ENCODE assay signal across 1 cellular context in genomic region chr7:24763303-24763901, GRCh38.
TF ChIP-seq lines count a peak whose summit lies in the region.

No MANE protein-coding gene starts in this region.

TF ChIP-seq in K562, 482 proteins besides CTCF, POLR2A, EP300 and RAD21 (continued from another document):
- TF ChIP-seq ZNF695 (CRISPR knock-in tag; IDR thresholded peaks at IDR 0.05), result no peak
- TF ChIP-seq NRF1 (conservative IDR thresholded peaks at IDR 0.05 in 1 of 2, IDR thresholded peaks at IDR 0.05 in 1 of 2), result 0 out of 4 replicates have a peak, but pooled peaks have one; percentile 14 to 32
- peak; percentile 36; the same call in 1 of the 2 replicates for TF ChIP-seq KLF16 (IDR thresholded peaks at IDR 0.05)
- TF ChIP-seq SREBF1 (IDR thresholded peaks at IDR 0.05; ENCODE audit: borderline replicate concordance, low read depth, low read length), result no peak
- TF ChIP-seq, protein P1, sequence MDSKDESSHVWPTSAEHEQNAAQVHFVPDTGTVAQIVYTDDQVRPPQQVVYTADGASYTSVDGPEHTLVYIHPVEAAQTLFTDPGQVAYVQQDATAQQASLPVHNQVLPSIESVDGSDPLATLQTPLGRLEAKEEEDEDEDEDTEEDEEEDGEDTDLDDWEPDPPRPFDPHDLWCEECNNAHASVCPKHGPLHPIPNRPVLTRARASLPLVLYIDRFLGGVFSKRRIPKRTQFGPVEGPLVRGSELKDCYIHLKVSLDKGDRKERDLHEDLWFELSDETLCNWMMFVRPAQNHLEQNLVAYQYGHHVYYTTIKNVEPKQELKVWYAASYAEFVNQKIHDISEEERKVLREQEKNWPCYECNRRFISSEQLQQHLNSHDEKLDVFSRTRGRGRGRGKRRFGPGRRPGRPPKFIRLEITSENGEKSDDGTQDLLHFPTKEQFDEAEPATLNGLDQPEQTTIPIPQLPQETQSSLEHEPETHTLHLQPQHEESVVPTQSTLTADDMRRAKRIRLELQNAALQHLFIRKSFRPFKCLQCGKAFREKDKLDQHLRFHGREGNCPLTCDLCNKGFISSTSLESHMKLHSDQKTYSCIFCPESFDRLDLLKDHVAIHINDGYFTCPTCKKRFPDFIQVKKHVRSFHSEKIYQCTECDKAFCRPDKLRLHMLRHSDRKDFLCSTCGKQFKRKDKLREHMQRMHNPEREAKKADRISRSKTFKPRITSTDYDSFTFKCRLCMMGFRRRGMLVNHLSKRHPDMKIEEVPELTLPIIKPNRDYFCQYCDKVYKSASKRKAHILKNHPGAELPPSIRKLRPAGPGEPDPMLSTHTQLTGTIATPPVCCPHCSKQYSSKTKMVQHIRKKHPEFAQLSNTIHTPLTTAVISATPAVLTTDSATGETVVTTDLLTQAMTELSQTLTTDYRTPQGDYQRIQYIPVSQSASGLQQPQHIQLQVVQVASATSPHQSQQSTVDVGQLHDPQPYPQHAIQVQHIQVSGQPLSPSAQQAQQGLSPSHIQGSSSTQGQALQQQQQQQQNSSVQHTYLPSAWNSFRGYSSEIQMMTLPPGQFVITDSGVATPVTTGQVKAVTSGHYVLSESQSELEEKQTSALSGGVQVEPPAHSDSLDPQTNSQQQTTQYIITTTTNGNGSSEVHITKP (IDR thresholded peaks at IDR 0.05; ENCODE audit: partially characterized antibody), result peak; percentile 77
- peak; percentile 71; the same call in 1 of the 2 replicates for TF ChIP-seq TEAD4 (IDR thresholded peaks at IDR 0.05; ENCODE audit: low read length)
- no peak for TF ChIP-seq TEAD4 (CRISPR knock-in tag; IDR thresholded peaks at IDR 0.05; ENCODE audit: borderline replicate concordance)
- TF ChIP-seq MTA1 (IDR thresholded peaks at IDR 0.05; ENCODE audit: borderline replicate concordance), result peak; percentile 25; the same call in 1 of the 2 replicates
- no peak for TF ChIP-seq ZNF740 (CRISPR knock-in tag; IDR thresholded peaks at IDR 0.05)
- TF ChIP-seq ZNF740 (tag; IDR thresholded peaks at IDR 0.05), result no peak
- peak; percentile 27; the same call in 1 of the 2 replicates for TF ChIP-seq ZNF324 (CRISPR knock-in tag; IDR thresholded peaks at IDR 0.05)
- TF ChIP-seq ZBTB1 (CRISPR knock-in tag; IDR thresholded peaks at IDR 0.05; ENCODE audit: borderline replicate concordance, low read depth), result no peak
- no peak for TF ChIP-seq SRSF3 (IDR thresholded peaks at IDR 0.05; ENCODE audit: insufficient read depth, low read length)
- no peak for TF ChIP-seq SNAPC5 (CRISPR knock-in tag; IDR thresholded peaks at IDR 0.05)
- TF ChIP-seq DPF2 (IDR thresholded peaks at IDR 0.05), result peak; percentile 90
- TF ChIP-seq SMAD4 (CRISPR knock-in tag; conservative IDR thresholded peaks at IDR 0.05), result peak; percentile 88
- TF ChIP-seq HSF4 (CRISPR knock-in tag; IDR thresholded peaks at IDR 0.05; ENCODE audit: borderline replicate concordance), result no peak
- TF ChIP-seq ZNF766 (CRISPR knock-in tag; conservative IDR thresholded peaks at IDR 0.05), result peak; percentile 79; the same call in 1 of the 2 replicates
- TF ChIP-seq, protein P2, sequence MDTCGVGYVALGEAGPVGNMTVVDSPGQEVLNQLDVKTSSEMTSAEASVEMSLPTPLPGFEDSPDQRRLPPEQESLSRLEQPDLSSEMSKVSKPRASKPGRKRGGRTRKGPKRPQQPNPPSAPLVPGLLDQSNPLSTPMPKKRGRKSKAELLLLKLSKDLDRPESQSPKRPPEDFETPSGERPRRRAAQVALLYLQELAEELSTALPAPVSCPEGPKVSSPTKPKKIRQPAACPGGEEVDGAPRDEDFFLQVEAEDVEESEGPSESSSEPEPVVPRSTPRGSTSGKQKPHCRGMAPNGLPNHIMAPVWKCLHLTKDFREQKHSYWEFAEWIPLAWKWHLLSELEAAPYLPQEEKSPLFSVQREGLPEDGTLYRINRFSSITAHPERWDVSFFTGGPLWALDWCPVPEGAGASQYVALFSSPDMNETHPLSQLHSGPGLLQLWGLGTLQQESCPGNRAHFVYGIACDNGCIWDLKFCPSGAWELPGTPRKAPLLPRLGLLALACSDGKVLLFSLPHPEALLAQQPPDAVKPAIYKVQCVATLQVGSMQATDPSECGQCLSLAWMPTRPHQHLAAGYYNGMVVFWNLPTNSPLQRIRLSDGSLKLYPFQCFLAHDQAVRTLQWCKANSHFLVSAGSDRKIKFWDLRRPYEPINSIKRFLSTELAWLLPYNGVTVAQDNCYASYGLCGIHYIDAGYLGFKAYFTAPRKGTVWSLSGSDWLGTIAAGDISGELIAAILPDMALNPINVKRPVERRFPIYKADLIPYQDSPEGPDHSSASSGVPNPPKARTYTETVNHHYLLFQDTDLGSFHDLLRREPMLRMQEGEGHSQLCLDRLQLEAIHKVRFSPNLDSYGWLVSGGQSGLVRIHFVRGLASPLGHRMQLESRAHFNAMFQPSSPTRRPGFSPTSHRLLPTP (IDR thresholded peaks at IDR 0.05; ENCODE audit: borderline replicate concordance, extremely low read depth, insufficient read length), result no peak
- TF ChIP-seq, protein P3, sequence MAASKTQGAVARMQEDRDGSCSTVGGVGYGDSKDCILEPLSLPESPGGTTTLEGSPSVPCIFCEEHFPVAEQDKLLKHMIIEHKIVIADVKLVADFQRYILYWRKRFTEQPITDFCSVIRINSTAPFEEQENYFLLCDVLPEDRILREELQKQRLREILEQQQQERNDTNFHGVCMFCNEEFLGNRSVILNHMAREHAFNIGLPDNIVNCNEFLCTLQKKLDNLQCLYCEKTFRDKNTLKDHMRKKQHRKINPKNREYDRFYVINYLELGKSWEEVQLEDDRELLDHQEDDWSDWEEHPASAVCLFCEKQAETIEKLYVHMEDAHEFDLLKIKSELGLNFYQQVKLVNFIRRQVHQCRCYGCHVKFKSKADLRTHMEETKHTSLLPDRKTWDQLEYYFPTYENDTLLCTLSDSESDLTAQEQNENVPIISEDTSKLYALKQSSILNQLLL (CRISPR knock-in tag; IDR thresholded peaks at IDR 0.05; ENCODE audit: borderline replicate concordance), result no peak
- no peak for TF ChIP-seq ZNF436 (CRISPR knock-in tag; IDR thresholded peaks at IDR 0.05)
- TF ChIP-seq PRPF4 (IDR thresholded peaks at IDR 0.05; ENCODE audit: insufficient read depth, low read depth, low read length, poor library complexity, severe bottlenecking), result no peak
- TF ChIP-seq CGGBP1 (CRISPR knock-in tag; IDR thresholded peaks at IDR 0.05), result no peak
- TF ChIP-seq ZC3H4 (CRISPR knock-in tag; IDR thresholded peaks at IDR 0.05; ENCODE audit: borderline replicate concordance), result no peak
- peak; percentile 69; the same call in 1 of the 2 replicates for TF ChIP-seq ZNF316 (IDR thresholded peaks at IDR 0.05)
- no peak; the same call in 1 of the 2 replicates for TF ChIP-seq SMARCC2 (IDR thresholded peaks at IDR 0.05; ENCODE audit: low read depth)
- TF ChIP-seq SAP30 (IDR thresholded peaks at IDR 0.05; ENCODE audit: borderline replicate concordance, insufficient read depth, low read depth, low read length, poor library complexity, severe bottlenecking), result no peak
- no peak for TF ChIP-seq ATF1 (CRISPR knock-in tag; IDR thresholded peaks at IDR 0.05)
- peak; percentile 70 for TF ChIP-seq ATF1 (tag; IDR thresholded peaks at IDR 0.05)
- no peak for TF ChIP-seq ZFPM2 (CRISPR knock-in tag; IDR thresholded peaks at IDR 0.05)
- peak; percentile 39 to 81; a peak in 2 of 4 replicates for TF ChIP-seq TRIM24 (IDR thresholded peaks at IDR 0.05)
- peak; percentile 66 for TF ChIP-seq FOSL1 (tag; conservative IDR thresholded peaks at IDR 0.05)
- TF ChIP-seq SMARCE1 (IDR thresholded peaks at IDR 0.05), result peak; percentile 89; the same call in 1 of the 2 replicates
- TF ChIP-seq NFIC (IDR thresholded peaks at IDR 0.05), result no peak
- TF ChIP-seq SRSF1 (IDR thresholded peaks at IDR 0.05; ENCODE audit: low read depth, low read length), result no peak
- peak; percentile 82 for TF ChIP-seq CTBP1 (IDR thresholded peaks at IDR 0.05; ENCODE audit: borderline replicate concordance)
- TF ChIP-seq CEBPB (tag; IDR thresholded peaks at IDR 0.05), result peak; percentile 83
